13 cellular contexts compared by ENCODE assay signal in the genomic region with DNA sequence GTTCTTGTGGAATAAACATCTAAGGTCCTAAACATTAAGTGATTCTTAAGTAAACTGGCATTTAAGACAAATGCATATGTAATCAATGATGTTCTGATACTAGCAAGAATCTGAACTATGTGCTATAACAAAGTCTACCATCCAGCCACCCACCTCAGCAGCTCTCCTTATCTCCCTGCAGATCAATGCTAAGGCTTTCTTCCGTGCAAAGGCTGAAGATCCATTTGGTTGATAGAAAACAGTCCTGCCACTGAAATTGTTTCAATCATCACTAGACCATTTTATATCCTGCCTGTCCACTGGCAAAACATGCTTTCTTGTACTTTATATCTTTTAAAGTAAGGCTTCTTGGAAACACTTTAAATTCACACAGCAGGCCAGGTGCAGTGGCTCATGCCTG. TPM values are rescaled to one million over a fixed set of nuclear protein-coding genes. Genes with fewer than 3 reads are reported as not detected.
"Had no signal": no experiment of that assay in that cellular context is flagged by ENCODE, and none has a peak within 500 bp of the region (broad histone marks: within the 10 kb centered on the region; RNA-seq: fewer than 3 reads in every experiment).

No MANE protein-coding gene starts in this region.

- ATAC-seq: sciatic nerve; stimulated activated naive CD8-positive, alpha-beta T cell treated with anti-CD3 and anti-CD28 coated beads, Interleukin-15, Interleukin-2, amounts not matched to agents 100 U/mL and 50 U/mL, for 24 hours had no signal

- DNase-seq: activated CD4-positive, alpha-beta T cell treated with anti-CD3 and anti-CD28 coated beads for 1 hour; activated naive CD4-positive, alpha-beta T cell; activated T-cell treated with anti-CD3 and anti-CD28 coated beads, Interleukin-2, amount 50 U/mL, for 48 hours; foreskin melanocyte; head of caudate nucleus; mammary epithelial cell; nephron progenitor cell; stimulated activated CD4-positive, alpha-beta T cell treated with anti-CD3 and anti-CD28 coated beads, Interleukin-2, amount 100 ng/mL, for 24 hours; stimulated activated naive CD8-positive, alpha-beta T cell treated with anti-CD3 and anti-CD28 coated beads, Interleukin-15, Interleukin-2, amounts not matched to agents 100 U/mL and 50 U/mL, for 24 hours; T-helper 9 cell had no signal

- H3K4me3 Mint-ChIP-seq: nephron progenitor cell had no signal

- H3K27ac Mint-ChIP-seq: nephron progenitor cell had no signal

- H3K9me3 Mint-ChIP-seq: nephron progenitor cell had no signal

RNA-seq across cellular contexts. Expression of a gene that starts 6.3 kb away (rescaled TPM):
- total RNA-seq: astrocyte, suprapubic skin had no signal
